In genomic region chr2:101149241-101150192, GRCh38 we compare ENCODE assay signal across 8 cellular contexts. TPM values are rescaled to one million over a fixed set of nuclear protein-coding genes. Genes with fewer than 3 reads are reported as not detected.
A peak's percentile ranks its signal among the peaks of the same experiment; 100 is the strongest.
DNase-seq lines count a peak whose midpoint lies in the region; ATAC-seq, FAIRE-seq and TF ChIP-seq lines count a peak whose summit lies in the region.

No MANE protein-coding gene starts in this region.

- H3K27ac Mint-ChIP-seq in activated naive CD4-positive, alpha-beta T cell treated with anti-CD3 and anti-CD28 coated beads, Interleukin-2, amount 50 U/mL, for 24 hours: no peak overlapping the region
- no peak overlapping the region for H3K27ac Mint-ChIP-seq in activated naive CD4-positive, alpha-beta T cell treated with anti-CD3 and anti-CD28 coated beads, Interleukin-2, amount 50 U/mL, for 72 hours
- H3K27ac Mint-ChIP-seq in activated T-helper 17 cell treated with anti-CD3 and anti-CD28 coated beads, Interleukin-2, amount 50 U/mL, for 72 hours: no peak overlapping the region

- H3K4me3 Mint-ChIP-seq in activated naive CD4-positive, alpha-beta T cell treated with anti-CD3 and anti-CD28 coated beads, Interleukin-2, amount 50 U/mL, for 24 hours: peak overlapping the region; percentile 78
- H3K4me3 Mint-ChIP-seq in activated T-helper 17 cell treated with anti-CD3 and anti-CD28 coated beads, Interleukin-2, amount 50 U/mL, for 72 hours: peak overlapping the region; percentile 48

- peaks cover 3% of the 10 kb centered on the region for H3K27me3 Mint-ChIP-seq in activated naive CD4-positive, alpha-beta T cell treated with anti-CD3 and anti-CD28 coated beads, Interleukin-2, amount 50 U/mL, for 24 hours
- peaks cover 12% of the 10 kb centered on the region for H3K27me3 Mint-ChIP-seq in activated T-helper 17 cell treated with anti-CD3 and anti-CD28 coated beads, Interleukin-2, amount 50 U/mL, for 72 hours

- peak overlapping the region in 2 of 4 donors; percentile 5 to 16 for H3K27ac ChIP-seq in tibial nerve

- no peak for TF ChIP-seq POLR2A in tibial nerve (IDR thresholded peaks at IDR 0.05)
- TF ChIP-seq POLR2A in H54 (IDR thresholded peaks at IDR 0.05; ENCODE audit: low read depth, low read length): no peak

- no peak for TF ChIP-seq EP300 in tibial nerve (IDR thresholded peaks at IDR 0.05)

- H3K36me3 Mint-ChIP-seq in activated naive CD4-positive, alpha-beta T cell treated with anti-CD3 and anti-CD28 coated beads, Interleukin-2, amount 50 U/mL, for 24 hours: no peaks in the 10 kb centered on the region
- H3K36me3 Mint-ChIP-seq in activated naive CD4-positive, alpha-beta T cell treated with anti-CD3 and anti-CD28 coated beads, Interleukin-2, amount 50 U/mL, for 72 hours: no peaks in the 10 kb centered on the region
- H3K36me3 Mint-ChIP-seq in activated T-helper 17 cell treated with anti-CD3 and anti-CD28 coated beads, Interleukin-2, amount 50 U/mL, for 72 hours (ENCODE audit: low read depth): no peaks in the 10 kb centered on the region

- TF ChIP-seq CTCF in tibial nerve (IDR thresholded peaks at IDR 0.05): no peak

- peak overlapping the region; percentile 53 to 90 (median 70) for H3K4me3 ChIP-seq in tibial nerve

- no peaks in the 10 kb centered on the region for H3K27me3 ChIP-seq in tibial nerve

- H3K9me3 Mint-ChIP-seq in activated naive CD4-positive, alpha-beta T cell treated with anti-CD3 and anti-CD28 coated beads, Interleukin-2, amount 50 U/mL, for 24 hours: no peaks in the 10 kb centered on the region
- no peaks in the 10 kb centered on the region for H3K9me3 Mint-ChIP-seq in activated naive CD4-positive, alpha-beta T cell treated with anti-CD3 and anti-CD28 coated beads, Interleukin-2, amount 50 U/mL, for 72 hours
- no peaks in the 10 kb centered on the region for H3K9me3 Mint-ChIP-seq in activated T-helper 17 cell treated with anti-CD3 and anti-CD28 coated beads, Interleukin-2, amount 50 U/mL, for 72 hours

- FAIRE-seq in H54 (lab: Jason Lieb, UNC): no peak

- peaks cover 0 to 42% (median 8%) of the 10 kb centered on the region in 4 donors for H3K4me1 ChIP-seq in tibial nerve

- 76 to 84% methylated on average over 21 of the region's 21 CpGs for WGBS in tibial nerve, 2 donors

- H3K36me3 ChIP-seq in tibial nerve: no peaks in the 10 kb centered on the region

- ATAC-seq in activated naive CD4-positive, alpha-beta T cell treated with anti-CD3 and anti-CD28 coated beads, Interleukin-2, amount 50 U/mL, for 72 hours: no peak
- no peak for ATAC-seq in activated T-helper 17 cell treated with anti-CD3 and anti-CD28 coated beads, Interleukin-2, amount 50 U/mL, for 72 hours (replicated peaks)
- no peak for ATAC-seq in GM21390 (IDR thresholded peaks at IDR 0.05; ENCODE audit: unreplicated experiment)
- no peak for ATAC-seq in GM18873 (IDR thresholded peaks at IDR 0.05; ENCODE audit: low FRiP score, unreplicated experiment)

- H3K4me1 Mint-ChIP-seq in activated naive CD4-positive, alpha-beta T cell treated with anti-CD3 and anti-CD28 coated beads, Interleukin-2, amount 50 U/mL, for 24 hours: peaks cover 29% of the 10 kb centered on the region
- H3K4me1 Mint-ChIP-seq in activated T-helper 17 cell treated with anti-CD3 and anti-CD28 coated beads, Interleukin-2, amount 50 U/mL, for 72 hours: peaks cover 16% of the 10 kb centered on the region

- no peaks in the 10 kb centered on the region for H3K9me3 ChIP-seq in tibial nerve

- no peak for DNase-seq in activated naive CD4-positive, alpha-beta T cell treated with anti-CD3 and anti-CD28 coated beads, Interleukin-2, amount 50 U/mL, for 72 hours (ENCODE audit: low spot score in 2 of 2)
- DNase-seq in left kidney (ENCODE audit: low read depth, low spot score) (peak; percentile 66), tibial nerve (ENCODE audit: low spot score in 2 of 2) (no peak), H54 (ENCODE audit: insufficient read length, low spot score) (no peak)

RNA-seq across cellular contexts. Expression of gene TBC1D8, which starts 1.7 kb away (rescaled TPM):
- total RNA-seq in activated naive CD4-positive, alpha-beta T cell treated with anti-CD3 and anti-CD28 coated beads, Interleukin-2, amount 50 U/mL, for 72 hours: 10 to 100 TPM in 1 of 2 donors, 1 to 10 TPM in 1; 2.6 to 12.1 TPM
- total RNA-seq in activated T-helper 17 cell treated with anti-CD3 and anti-CD28 coated beads, Interleukin-2, amount 50 U/mL, for 72 hours: under 1 TPM; 0.45 to 0.95 TPM
- total RNA-seq in tibial nerve: 10 to 100 TPM; 42.4 to 87.9 (median 47.3) TPM
